12 cellular contexts compared by ENCODE assay signal in genomic region chr9:80157128-80157527, GRCh38.
DNase-seq lines count a peak whose midpoint lies in the region; ATAC-seq, FAIRE-seq and TF ChIP-seq lines count a peak whose summit lies in the region.
"Had no signal": no experiment of that assay in that cellular context is flagged by ENCODE, and none has a peak within 500 bp of the region (broad histone marks: within the 10 kb centered on the region; RNA-seq: fewer than 3 reads in every experiment).

No MANE protein-coding gene starts in this region.

- peak; percentile 45 for FAIRE-seq in H54 (lab: Jason Lieb, UNC)

- no peak overlapping the region for H2AK5ac ChIP-seq in mesendoderm (ENCODE audit: low read length)

- no peaks in the 10 kb centered on the region for H3K79me1 ChIP-seq in mesendoderm (ENCODE audit: low read length)

- no peak overlapping the region for H2BK5ac ChIP-seq in mesendoderm (ENCODE audit: low read length)

- H4K5ac ChIP-seq in mesendoderm (ENCODE audit: low read length), result no peak overlapping the region

- no peak overlapping the region for H2BK15ac ChIP-seq in mesendoderm (replicated peaks; ENCODE audit: low read depth)

- H3K4me1 ChIP-seq in mesendoderm (ENCODE audit: control insufficient read depth, low read depth, low read length), result peaks cover 7% of the 10 kb centered on the region
- peaks cover 14% of the 10 kb centered on the region for H3K4me1 ChIP-seq in upper lobe of right lung
- H3K4me1 ChIP-seq: Caco-2 had no signal

- H3K4me3 ChIP-seq in mesendoderm (ENCODE audit: low read length), result no peak overlapping the region
- no peak overlapping the region for H3K4me3 ChIP-seq in upper lobe of right lung

- H3K4me2 ChIP-seq in mesendoderm (ENCODE audit: low read length), result no peak overlapping the region

- no peak overlapping the region for H3K9ac ChIP-seq in mesendoderm (ENCODE audit: low read length)

- H3K79me2 ChIP-seq in mesendoderm (ENCODE audit: control insufficient read depth, insufficient read depth, low read length), result no peaks in the 10 kb centered on the region

- H3K4ac ChIP-seq in mesendoderm (ENCODE audit: low read depth, low read length), result no peak overlapping the region

- H3K27ac ChIP-seq in mesendoderm (ENCODE audit: low read depth, low read length) (peak overlapping the region; percentile 46), upper lobe of right lung (no peak overlapping the region)

- no peak overlapping the region for H3K23ac ChIP-seq in mesendoderm (ENCODE audit: low read length)

- peak overlapping the region; percentile 50 for H3K56ac ChIP-seq in mesendoderm (ENCODE audit: low read length)

- H3K9me3 ChIP-seq in upper lobe of right lung, result no peaks in the 10 kb centered on the region
- H3K9me3 ChIP-seq: Caco-2 had no signal

- ATAC-seq in GM19035 (IDR thresholded peaks at IDR 0.05; ENCODE audit: unreplicated experiment) (peak; percentile 50), HG03378 (IDR thresholded peaks at IDR 0.05; ENCODE audit: unreplicated experiment) (peak; percentile 13), upper lobe of right lung (no peak)
- ATAC-seq: activated CD4-positive, CD25-positive, alpha-beta regulatory T cell treated with anti-CD3 and anti-CD28 coated beads, Interleukin-2, amount 50 U/mL, for 24 hours had no signal

- no CpG with 5 or more reads among the region's 1 CpG for WGBS in mesendoderm (ENCODE audit: extremely low coverage, insufficient coverage, low lambda C conversion rate)

- H3K36me3 ChIP-seq in mesendoderm (ENCODE audit: control insufficient read depth, insufficient read depth, low read length) (no peaks in the 10 kb centered on the region), upper lobe of right lung (no peaks in the 10 kb centered on the region)

- H3K27me3 ChIP-seq in mesendoderm (ENCODE audit: insufficient read depth, low read length, poor library complexity), result no peaks in the 10 kb centered on the region
- no peaks in the 10 kb centered on the region for H3K27me3 ChIP-seq in upper lobe of right lung

- DNase-seq in H54 (ENCODE audit: insufficient read length, low spot score) (no peak), mesendoderm (peak; percentile 52), medulla oblongata (ENCODE audit: extremely low spot score) (no peak), upper lobe of right lung (no peak), HT-29 (ENCODE audit: low spot score) (no peak), cerebellar cortex (ENCODE audit: low spot score) (no peak)
- DNase-seq: activated effector memory CD4-positive, alpha-beta T cell treated with Interleukin-2 at 50 U/mL for 16 hours; Caco-2; naive B cell had no signal

- intact Hi-C loops in upper lobe of right lung (cut with DNase I), result no loop called here

- TF ChIP-seq CTCF in upper lobe of right lung (IDR thresholded peaks at IDR 0.05), result no peak

- H3K18ac ChIP-seq in mesendoderm (ENCODE audit: low read length), result peak overlapping the region; percentile 30

- no peak overlapping the region for H4K8ac ChIP-seq in mesendoderm (ENCODE audit: low read depth, low read length)

- no peak for TF ChIP-seq POLR2A in H54 (IDR thresholded peaks at IDR 0.05; ENCODE audit: low read depth, low read length)

- H2BK120ac ChIP-seq in mesendoderm (ENCODE audit: low read depth, low read length), result no peak overlapping the region
